1 cellular context compared by ENCODE assay signal in the genomic region with DNA sequence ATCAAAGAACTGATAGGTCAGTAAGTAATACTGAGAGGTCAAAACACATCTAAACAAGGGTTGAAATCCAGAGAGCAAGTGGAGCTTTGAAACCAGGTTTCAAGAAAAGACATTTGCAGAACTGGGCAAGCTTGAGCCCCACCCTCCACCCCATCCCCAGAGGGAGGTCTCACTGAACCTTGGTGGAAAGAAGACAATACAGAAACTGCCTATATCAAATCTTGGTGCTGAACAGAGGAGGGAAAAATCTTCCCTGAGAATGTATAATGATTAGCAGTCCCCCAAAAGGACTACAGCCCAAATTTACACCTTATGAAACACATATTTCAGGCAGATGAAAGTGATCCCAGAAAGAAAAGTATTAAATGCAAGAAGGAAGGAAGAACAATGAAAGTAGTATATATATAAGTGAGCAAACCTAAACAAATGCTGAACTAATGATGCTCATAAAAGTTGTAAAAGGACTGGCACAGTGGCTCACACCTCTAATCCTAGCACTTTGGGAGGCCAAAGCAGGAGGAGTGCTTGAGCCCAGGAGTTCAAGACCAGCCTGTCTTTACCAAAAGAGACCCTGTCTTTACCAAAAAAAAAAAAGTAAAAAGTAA.
TF ChIP-seq lines count a peak whose summit lies in the region.

No MANE protein-coding gene starts in this region.

TF ChIP-seq in WTC11, 78 proteins besides CTCF, POLR2A, EP300 and RAD21 (continued from another document):
- TF ChIP-seq ARID4B (CRISPR knock-in tag; IDR thresholded peaks at IDR 0.05; ENCODE audit: borderline replicate concordance) (no peak), ERG (CRISPR knock-in tag; IDR thresholded peaks at IDR 0.05) (no peak), SP1 (CRISPR knock-in tag; conservative IDR thresholded peaks at IDR 0.05) (no peak), RELA (CRISPR knock-in tag; IDR thresholded peaks at IDR 0.05; ENCODE audit: borderline replicate concordance) (no peak), HMGA2 (CRISPR knock-in tag; IDR thresholded peaks at IDR 0.05) (no peak)
- TF ChIP-seq, protein P1, sequence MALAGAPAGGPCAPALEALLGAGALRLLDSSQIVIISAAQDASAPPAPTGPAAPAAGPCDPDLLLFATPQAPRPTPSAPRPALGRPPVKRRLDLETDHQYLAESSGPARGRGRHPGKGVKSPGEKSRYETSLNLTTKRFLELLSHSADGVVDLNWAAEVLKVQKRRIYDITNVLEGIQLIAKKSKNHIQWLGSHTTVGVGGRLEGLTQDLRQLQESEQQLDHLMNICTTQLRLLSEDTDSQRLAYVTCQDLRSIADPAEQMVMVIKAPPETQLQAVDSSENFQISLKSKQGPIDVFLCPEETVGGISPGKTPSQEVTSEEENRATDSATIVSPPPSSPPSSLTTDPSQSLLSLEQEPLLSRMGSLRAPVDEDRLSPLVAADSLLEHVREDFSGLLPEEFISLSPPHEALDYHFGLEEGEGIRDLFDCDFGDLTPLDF (CRISPR knock-in tag; IDR thresholded peaks at IDR 0.05), result no peak
- TF ChIP-seq, protein P2, sequence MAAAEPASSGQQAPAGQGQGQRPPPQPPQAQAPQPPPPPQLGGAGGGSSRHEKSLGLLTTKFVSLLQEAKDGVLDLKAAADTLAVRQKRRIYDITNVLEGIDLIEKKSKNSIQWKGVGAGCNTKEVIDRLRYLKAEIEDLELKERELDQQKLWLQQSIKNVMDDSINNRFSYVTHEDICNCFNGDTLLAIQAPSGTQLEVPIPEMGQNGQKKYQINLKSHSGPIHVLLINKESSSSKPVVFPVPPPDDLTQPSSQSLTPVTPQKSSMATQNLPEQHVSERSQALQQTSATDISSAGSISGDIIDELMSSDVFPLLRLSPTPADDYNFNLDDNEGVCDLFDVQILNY (CRISPR knock-in tag; IDR thresholded peaks at IDR 0.05), result no peak
- TF ChIP-seq, protein P3, sequence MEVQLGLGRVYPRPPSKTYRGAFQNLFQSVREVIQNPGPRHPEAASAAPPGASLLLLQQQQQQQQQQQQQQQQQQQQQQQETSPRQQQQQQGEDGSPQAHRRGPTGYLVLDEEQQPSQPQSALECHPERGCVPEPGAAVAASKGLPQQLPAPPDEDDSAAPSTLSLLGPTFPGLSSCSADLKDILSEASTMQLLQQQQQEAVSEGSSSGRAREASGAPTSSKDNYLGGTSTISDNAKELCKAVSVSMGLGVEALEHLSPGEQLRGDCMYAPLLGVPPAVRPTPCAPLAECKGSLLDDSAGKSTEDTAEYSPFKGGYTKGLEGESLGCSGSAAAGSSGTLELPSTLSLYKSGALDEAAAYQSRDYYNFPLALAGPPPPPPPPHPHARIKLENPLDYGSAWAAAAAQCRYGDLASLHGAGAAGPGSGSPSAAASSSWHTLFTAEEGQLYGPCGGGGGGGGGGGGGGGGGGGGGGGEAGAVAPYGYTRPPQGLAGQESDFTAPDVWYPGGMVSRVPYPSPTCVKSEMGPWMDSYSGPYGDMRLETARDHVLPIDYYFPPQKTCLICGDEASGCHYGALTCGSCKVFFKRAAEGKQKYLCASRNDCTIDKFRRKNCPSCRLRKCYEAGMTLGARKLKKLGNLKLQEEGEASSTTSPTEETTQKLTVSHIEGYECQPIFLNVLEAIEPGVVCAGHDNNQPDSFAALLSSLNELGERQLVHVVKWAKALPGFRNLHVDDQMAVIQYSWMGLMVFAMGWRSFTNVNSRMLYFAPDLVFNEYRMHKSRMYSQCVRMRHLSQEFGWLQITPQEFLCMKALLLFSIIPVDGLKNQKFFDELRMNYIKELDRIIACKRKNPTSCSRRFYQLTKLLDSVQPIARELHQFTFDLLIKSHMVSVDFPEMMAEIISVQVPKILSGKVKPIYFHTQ (CRISPR knock-in tag; IDR thresholded peaks at IDR 0.05), result no peak
TF ChIP-seq in WTC11: peak in this region for 0.
